Comparison of ENCODE assay signal across 1 cellular context in the genomic region with DNA sequence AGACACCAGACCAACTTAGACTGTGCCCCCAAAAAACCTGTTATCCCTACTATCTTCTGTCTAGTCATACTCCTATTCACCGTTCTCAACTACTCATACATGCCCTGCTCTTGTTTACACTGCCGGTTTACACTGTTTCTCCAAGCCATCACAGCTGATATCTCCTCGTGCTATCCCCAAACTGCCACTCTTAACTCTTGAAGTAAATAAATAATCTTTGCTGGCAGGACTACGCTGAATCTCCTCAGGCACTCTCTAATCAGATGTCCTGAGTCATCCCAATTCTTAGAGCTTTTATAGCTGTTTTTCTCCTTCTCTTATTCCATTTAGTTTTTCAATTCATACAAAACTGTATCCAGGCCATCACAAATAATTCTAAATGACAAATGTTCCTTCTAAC.
TF ChIP-seq lines count a peak whose summit lies in the region.
"Not testable (repeated sequence)": the region's sequence is repeated elsewhere in the genome, so short reads cannot be mapped to it uniquely, and the experiment has no call there.

No MANE protein-coding gene starts in this region.

TF ChIP-seq in K562, 482 proteins besides CTCF, POLR2A, EP300 and RAD21 (continued from another document):
- TF ChIP-seq, protein P1, sequence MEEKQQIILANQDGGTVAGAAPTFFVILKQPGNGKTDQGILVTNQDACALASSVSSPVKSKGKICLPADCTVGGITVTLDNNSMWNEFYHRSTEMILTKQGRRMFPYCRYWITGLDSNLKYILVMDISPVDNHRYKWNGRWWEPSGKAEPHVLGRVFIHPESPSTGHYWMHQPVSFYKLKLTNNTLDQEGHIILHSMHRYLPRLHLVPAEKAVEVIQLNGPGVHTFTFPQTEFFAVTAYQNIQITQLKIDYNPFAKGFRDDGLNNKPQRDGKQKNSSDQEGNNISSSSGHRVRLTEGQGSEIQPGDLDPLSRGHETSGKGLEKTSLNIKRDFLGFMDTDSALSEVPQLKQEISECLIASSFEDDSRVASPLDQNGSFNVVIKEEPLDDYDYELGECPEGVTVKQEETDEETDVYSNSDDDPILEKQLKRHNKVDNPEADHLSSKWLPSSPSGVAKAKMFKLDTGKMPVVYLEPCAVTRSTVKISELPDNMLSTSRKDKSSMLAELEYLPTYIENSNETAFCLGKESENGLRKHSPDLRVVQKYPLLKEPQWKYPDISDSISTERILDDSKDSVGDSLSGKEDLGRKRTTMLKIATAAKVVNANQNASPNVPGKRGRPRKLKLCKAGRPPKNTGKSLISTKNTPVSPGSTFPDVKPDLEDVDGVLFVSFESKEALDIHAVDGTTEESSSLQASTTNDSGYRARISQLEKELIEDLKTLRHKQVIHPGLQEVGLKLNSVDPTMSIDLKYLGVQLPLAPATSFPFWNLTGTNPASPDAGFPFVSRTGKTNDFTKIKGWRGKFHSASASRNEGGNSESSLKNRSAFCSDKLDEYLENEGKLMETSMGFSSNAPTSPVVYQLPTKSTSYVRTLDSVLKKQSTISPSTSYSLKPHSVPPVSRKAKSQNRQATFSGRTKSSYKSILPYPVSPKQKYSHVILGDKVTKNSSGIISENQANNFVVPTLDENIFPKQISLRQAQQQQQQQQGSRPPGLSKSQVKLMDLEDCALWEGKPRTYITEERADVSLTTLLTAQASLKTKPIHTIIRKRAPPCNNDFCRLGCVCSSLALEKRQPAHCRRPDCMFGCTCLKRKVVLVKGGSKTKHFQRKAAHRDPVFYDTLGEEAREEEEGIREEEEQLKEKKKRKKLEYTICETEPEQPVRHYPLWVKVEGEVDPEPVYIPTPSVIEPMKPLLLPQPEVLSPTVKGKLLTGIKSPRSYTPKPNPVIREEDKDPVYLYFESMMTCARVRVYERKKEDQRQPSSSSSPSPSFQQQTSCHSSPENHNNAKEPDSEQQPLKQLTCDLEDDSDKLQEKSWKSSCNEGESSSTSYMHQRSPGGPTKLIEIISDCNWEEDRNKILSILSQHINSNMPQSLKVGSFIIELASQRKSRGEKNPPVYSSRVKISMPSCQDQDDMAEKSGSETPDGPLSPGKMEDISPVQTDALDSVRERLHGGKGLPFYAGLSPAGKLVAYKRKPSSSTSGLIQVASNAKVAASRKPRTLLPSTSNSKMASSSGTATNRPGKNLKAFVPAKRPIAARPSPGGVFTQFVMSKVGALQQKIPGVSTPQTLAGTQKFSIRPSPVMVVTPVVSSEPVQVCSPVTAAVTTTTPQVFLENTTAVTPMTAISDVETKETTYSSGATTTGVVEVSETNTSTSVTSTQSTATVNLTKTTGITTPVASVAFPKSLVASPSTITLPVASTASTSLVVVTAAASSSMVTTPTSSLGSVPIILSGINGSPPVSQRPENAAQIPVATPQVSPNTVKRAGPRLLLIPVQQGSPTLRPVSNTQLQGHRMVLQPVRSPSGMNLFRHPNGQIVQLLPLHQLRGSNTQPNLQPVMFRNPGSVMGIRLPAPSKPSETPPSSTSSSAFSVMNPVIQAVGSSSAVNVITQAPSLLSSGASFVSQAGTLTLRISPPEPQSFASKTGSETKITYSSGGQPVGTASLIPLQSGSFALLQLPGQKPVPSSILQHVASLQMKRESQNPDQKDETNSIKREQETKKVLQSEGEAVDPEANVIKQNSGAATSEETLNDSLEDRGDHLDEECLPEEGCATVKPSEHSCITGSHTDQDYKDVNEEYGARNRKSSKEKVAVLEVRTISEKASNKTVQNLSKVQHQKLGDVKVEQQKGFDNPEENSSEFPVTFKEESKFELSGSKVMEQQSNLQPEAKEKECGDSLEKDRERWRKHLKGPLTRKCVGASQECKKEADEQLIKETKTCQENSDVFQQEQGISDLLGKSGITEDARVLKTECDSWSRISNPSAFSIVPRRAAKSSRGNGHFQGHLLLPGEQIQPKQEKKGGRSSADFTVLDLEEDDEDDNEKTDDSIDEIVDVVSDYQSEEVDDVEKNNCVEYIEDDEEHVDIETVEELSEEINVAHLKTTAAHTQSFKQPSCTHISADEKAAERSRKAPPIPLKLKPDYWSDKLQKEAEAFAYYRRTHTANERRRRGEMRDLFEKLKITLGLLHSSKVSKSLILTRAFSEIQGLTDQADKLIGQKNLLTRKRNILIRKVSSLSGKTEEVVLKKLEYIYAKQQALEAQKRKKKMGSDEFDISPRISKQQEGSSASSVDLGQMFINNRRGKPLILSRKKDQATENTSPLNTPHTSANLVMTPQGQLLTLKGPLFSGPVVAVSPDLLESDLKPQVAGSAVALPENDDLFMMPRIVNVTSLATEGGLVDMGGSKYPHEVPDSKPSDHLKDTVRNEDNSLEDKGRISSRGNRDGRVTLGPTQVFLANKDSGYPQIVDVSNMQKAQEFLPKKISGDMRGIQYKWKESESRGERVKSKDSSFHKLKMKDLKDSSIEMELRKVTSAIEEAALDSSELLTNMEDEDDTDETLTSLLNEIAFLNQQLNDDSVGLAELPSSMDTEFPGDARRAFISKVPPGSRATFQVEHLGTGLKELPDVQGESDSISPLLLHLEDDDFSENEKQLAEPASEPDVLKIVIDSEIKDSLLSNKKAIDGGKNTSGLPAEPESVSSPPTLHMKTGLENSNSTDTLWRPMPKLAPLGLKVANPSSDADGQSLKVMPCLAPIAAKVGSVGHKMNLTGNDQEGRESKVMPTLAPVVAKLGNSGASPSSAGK (IDR thresholded peaks at IDR 0.05), result peak; percentile 24; the same call in 1 of the 2 replicates
- TF ChIP-seq CTBP1 (IDR thresholded peaks at IDR 0.05; ENCODE audit: borderline replicate concordance) (peak; percentile 29; the same call in 1 of the 2 replicates), SMARCE1 (IDR thresholded peaks at IDR 0.05) (peak; percentile 46; the same call in 1 of the 2 replicates), SMARCA4 (IDR thresholded peaks at IDR 0.05) (peak; percentile 60; the same call in 1 of the 2 replicates), C11orf30 (IDR thresholded peaks at IDR 0.05; ENCODE audit: low read depth) (peak; percentile 49; the same call in 1 of the 2 replicates), FOXA3 (CRISPR knock-in tag; conservative IDR thresholded peaks at IDR 0.05 in 1 of 2, IDR thresholded peaks at IDR 0.05 in 1 of 2) (peak in 1 of 2 experiments; percentile 47; a peak in 2 of 4 replicates), L3MBTL2 (IDR thresholded peaks at IDR 0.05) (peak; percentile 81), ARID1B (IDR thresholded peaks at IDR 0.05) (peak; percentile 50), NFE2 (IDR thresholded peaks at IDR 0.05; ENCODE audit: low read depth) (peak; percentile 56), TAL1 (IDR thresholded peaks at IDR 0.05) (0 out of 2 replicates have a peak, but pooled peaks have one; percentile 22), FOXK2 (conservative IDR thresholded peaks at IDR 0.05 in 1 of 2, IDR thresholded peaks at IDR 0.05 in 1 of 2; ENCODE audit: low read depth in 2 of 2) (peak; percentile 75 to 85), CBFA2T3 (IDR thresholded peaks at IDR 0.05) (0 out of 2 replicates have a peak, but pooled peaks have one; percentile 15), FOSL1 (tag; conservative IDR thresholded peaks at IDR 0.05) (0 out of 2 replicates have a peak, but pooled peaks have one; percentile 23), MAFG (tag; conservative IDR thresholded peaks at IDR 0.05) (peak; percentile 68), HDAC1 (IDR thresholded peaks at IDR 0.05) (0 out of 4 replicates have a peak, but pooled peaks of 1 of the 2 experiments have one; percentile 19), ZNF316 (IDR thresholded peaks at IDR 0.05) (0 out of 2 replicates have a peak, but pooled peaks have one; percentile 16), MEIS2 (IDR thresholded peaks at IDR 0.05; ENCODE audit: partially characterized antibody) (peak; percentile 82)
- TF ChIP-seq, protein P2, sequence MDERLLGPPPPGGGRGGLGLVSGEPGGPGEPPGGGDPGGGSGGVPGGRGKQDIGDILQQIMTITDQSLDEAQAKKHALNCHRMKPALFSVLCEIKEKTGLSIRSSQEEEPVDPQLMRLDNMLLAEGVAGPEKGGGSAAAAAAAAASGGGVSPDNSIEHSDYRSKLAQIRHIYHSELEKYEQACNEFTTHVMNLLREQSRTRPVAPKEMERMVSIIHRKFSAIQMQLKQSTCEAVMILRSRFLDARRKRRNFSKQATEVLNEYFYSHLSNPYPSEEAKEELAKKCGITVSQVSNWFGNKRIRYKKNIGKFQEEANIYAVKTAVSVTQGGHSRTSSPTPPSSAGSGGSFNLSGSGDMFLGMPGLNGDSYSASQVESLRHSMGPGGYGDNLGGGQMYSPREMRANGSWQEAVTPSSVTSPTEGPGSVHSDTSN (CRISPR knock-in tag; IDR thresholded peaks at IDR 0.05; ENCODE audit: low read depth), result not testable (repeated sequence)
- TF ChIP-seq, protein P2 (tag; conservative IDR thresholded peaks at IDR 0.05; ENCODE audit: low read depth), result peak; percentile 88
- TF ChIP-seq, protein P3, sequence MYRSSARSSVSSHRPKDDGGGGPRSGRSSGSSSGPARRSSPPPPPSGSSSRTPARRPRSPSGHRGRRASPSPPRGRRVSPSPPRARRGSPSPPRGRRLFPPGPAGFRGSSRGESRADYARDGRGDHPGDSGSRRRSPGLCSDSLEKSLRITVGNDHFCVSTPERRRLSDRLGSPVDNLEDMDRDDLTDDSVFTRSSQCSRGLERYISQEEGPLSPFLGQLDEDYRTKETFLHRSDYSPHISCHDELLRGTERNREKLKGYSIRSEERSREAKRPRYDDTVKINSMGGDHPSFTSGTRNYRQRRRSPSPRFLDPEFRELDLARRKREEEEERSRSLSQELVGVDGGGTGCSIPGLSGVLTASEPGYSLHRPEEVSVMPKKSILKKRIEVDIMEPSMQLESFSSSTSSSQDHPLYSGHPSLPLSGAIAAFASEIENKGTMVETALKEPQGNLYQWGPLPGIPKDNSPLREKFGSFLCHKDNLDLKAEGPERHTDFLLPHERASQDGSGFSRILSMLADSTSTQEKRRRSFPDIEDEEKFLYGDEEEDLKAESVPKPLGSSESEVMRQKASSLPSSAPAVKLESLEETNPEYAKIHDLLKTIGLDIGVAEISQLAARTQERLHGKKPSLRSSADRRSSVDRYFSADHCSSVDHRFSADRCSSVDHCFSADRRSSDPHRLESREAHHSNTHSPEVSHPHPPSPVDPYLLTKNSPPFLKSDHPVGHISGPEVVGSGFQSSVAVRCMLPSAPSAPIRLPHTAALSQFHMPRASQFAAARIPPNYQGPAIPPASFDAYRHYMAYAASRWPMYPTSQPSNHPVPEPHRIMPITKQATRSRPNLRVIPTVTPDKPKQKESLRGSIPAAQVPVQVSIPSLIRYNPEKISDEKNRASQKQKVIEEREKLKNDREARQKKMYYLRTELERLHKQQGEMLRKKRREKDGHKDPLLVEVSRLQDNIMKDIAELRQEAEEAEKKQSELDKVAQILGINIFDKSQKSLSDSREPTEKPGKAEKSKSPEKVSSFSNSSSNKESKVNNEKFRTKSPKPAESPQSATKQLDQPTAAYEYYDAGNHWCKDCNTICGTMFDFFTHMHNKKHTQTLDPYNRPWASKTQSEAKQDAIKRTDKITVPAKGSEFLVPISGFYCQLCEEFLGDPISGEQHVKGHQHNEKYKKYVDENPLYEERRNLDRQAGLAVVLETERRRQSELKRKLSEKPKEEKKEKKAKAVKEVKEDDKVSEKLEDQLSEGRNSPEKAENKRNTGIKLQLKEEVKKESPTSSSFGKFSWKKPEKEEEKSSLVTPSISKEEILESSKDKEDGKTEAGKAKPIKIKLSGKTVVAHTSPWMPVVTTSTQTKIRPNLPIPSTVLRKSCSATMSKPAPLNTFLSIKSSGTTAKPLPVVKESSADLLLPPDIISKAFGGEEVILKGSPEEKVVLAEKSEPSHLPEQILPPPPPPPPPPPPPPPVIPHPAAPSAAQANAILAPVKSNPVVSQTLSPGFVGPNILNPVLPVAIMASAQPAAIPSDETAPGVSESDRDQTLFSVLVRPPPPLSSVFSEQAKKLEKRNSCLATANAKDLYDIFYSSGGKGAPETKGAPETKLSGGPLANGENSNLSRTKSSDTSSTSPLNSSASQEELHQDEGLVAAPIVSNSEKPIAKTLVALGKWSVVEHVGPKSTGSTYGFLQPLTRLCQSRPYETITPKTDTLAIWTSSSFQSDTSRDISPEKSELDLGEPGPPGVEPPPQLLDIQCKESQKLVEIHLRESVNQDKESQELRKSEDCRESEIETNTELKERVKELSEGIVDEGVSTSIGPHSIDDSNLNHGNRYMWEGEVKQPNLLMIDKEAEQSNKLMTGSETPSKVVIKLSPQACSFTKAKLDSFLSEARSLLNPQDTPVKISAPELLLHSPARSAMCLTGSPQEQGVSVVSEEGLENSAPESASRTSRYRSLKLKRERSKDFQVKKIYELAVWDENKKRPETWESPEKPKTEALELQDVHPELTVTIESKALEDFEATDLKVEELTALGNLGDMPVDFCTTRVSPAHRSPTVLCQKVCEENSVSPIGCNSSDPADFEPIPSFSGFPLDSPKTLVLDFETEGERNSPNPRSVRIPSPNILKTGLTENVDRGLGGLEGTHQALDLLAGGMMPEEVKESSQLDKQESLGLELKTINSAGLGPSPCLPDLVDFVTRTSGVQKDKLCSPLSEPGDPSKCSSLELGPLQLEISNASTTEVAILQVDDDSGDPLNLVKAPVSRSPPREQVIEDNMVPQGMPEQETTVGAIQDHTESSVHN (IDR thresholded peaks at IDR 0.05; ENCODE audit: borderline replicate concordance in 1 of 2, low read depth in 1 of 2), result peak in 1 of 2 experiments; percentile 51; a peak in 1 of 4 replicates
- TF ChIP-seq, protein P4, sequence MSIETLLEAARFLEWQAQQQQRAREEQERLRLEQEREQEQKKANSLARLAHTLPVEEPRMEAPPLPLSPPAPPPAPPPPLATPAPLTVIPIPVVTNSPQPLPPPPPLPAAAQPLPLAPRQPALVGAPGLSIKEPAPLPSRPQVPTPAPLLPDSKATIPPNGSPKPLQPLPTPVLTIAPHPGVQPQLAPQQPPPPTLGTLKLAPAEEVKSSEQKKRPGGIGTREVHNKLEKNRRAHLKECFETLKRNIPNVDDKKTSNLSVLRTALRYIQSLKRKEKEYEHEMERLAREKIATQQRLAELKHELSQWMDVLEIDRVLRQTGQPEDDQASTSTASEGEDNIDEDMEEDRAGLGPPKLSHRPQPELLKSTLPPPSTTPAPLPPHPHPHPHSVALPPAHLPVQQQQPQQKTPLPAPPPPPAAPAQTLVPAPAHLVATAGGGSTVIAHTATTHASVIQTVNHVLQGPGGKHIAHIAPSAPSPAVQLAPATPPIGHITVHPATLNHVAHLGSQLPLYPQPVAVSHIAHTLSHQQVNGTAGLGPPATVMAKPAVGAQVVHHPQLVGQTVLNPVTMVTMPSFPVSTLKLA (conservative IDR thresholded peaks at IDR 0.05), result 0 out of 4 replicates have a peak, but pooled peaks have one; percentile 14 to 35
TF ChIP-seq in K562: peak in this region for 21; not testable (repeated sequence) for 461.
